ENCODE assay signal across 29 cellular contexts in the genomic region with DNA sequence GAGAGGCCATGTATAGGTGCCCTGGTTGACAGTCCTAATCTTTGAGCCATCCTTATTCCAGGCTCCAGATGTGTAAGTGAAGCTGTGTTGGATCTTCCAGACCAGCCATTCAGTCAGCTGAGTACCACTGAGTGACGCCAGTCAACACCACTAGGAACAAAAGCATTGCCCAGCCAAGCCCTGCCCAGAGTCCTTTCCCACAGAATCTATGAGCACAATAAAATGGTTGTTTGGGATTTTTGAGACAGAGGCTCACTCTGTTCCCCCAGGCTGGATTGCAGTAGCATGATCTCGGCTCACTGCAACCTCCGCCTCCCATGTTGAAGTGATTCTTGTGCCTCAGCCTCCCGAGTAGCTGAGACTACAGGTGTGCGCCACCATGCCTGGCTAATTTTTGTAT.
"Had no signal": no experiment of that assay in that cellular context is flagged by ENCODE, and none has a peak within 500 bp of the region (broad histone marks: within the 10 kb centered on the region; RNA-seq: fewer than 3 reads in every experiment).

No MANE protein-coding gene starts in this region.

- H3K9me3 ChIP-seq: adrenal gland, body of pancreas, breast epithelium had no signal

- H3K4me3 ChIP-seq: adrenal gland, body of pancreas, breast epithelium had no signal

- H3K27ac ChIP-seq: adrenal gland, body of pancreas, brain microvascular endothelial cell, breast epithelium, VCaP had no signal

- ATAC-seq: activated CD8-positive, alpha-beta T cell treated with anti-CD3 and anti-CD28 coated beads for 36 hours; body of pancreas had no signal

- H3K4me1 ChIP-seq: adrenal gland, breast epithelium had no signal

- FAIRE-seq: astrocyte, TTC549 had no signal

- H3K27me3 ChIP-seq: body of pancreas, brain microvascular endothelial cell had no signal

- DNase-seq: activated B cell treated with CpG ODN at 0.5 μM for 24 hours; activated CD4-positive, alpha-beta memory T cell treated with anti-CD3 and anti-CD28 coated beads for 36 hours; activated CD4-positive, alpha-beta T cell treated with anti-CD3 and anti-CD28 coated beads for 4 hours; activated CD4-positive, alpha-beta T cell treated with anti-CD3 and anti-CD28 coated beads, Interleukin-2, amount 10 ng/mL, durations not matched to agents 24 days and 14 days; activated CD4-positive, alpha-beta T cell treated with anti-CD3 and anti-CD28 coated beads, Interleukin-2, amount 50 U/mL, for 1 hour; activated CD4-positive, alpha-beta T cell treated with anti-CD3 and anti-CD28 coated beads, Interleukin-2, amount 50 U/mL, for 4 hours; activated CD4-positive, CD25-positive, alpha-beta regulatory T cell treated with anti-CD3 and anti-CD28 coated beads, Interleukin-2, amount 50 U/mL, for 72 hours; activated CD8-positive, alpha-beta memory T cell treated with anti-CD3 and anti-CD28 coated beads, Interleukin-2, amount 50 U/mL, for 4 hours; activated CD8-positive, alpha-beta T cell treated with anti-CD3 and anti-CD28 coated beads for 36 hours; activated effector memory CD4-positive, alpha-beta T cell treated with anti-CD3 and anti-CD28 coated beads, Interleukin-2, amount 50 U/mL, for 16 hours; activated gamma-delta T cell treated with Interleukin-2 at 50 U/mL for 16 hours; activated naive CD4-positive, alpha-beta T cell; activated naive CD4-positive, alpha-beta T cell treated with anti-CD3 and anti-CD28 coated beads for 36 hours; activated naive CD4-positive, alpha-beta T cell treated with anti-CD3 and anti-CD28 coated beads, Interleukin-2, amount 50 U/mL, for 16 hours; activated naive CD8-positive, alpha-beta T cell treated with anti-CD3 and anti-CD28 coated beads for 36 hours; activated T-cell treated with anti-CD3 and anti-CD28 coated beads for 4 hours; activated T-cell treated with anti-CD3 and anti-CD28 coated beads, Interleukin-2, amount 50 U/mL, for 1 hour; activated T-cell treated with anti-CD3 and anti-CD28 coated beads, Interleukin-2, amount 50 U/mL, for 4 hours; adrenal gland; amniotic stem cell; body of pancreas; brain microvascular endothelial cell; central memory CD4-positive, alpha-beta T cell; T-helper 2 cell; T-helper 9 cell had no signal

- H3K36me3 ChIP-seq: adrenal gland, brain microvascular endothelial cell, breast epithelium had no signal
